ENCODE assay signal across 21 cellular contexts in genomic region chr1:10065760-10066159, GRCh38. TPM values are rescaled to one million over a fixed set of nuclear protein-coding genes. Genes with fewer than 3 reads are reported as not detected.
DNase-seq lines count a peak whose midpoint lies in the region; ATAC-seq and TF ChIP-seq lines count a peak whose summit lies in the region.
"Had no signal": no experiment of that assay in that cellular context is flagged by ENCODE, and none has a peak within 500 bp of the region (broad histone marks: within the 10 kb centered on the region; RNA-seq: fewer than 3 reads in every experiment).

No MANE protein-coding gene starts in this region.

- H3K27ac ChIP-seq in GM23248 (peak overlapping the region; percentile 95; the same call in 1 of the 2 replicates), RWPE1 (peak overlapping the region; percentile 85), epithelial cell of prostate (peak overlapping the region; percentile 68), sigmoid colon (peak overlapping the region; percentile 80 to 87 (median 80))

- ATAC-seq in HG03469 (IDR thresholded peaks at IDR 0.05; ENCODE audit: unreplicated experiment): no peak
- no peak for ATAC-seq in GM19463 (IDR thresholded peaks at IDR 0.05; ENCODE audit: unreplicated experiment)
- ATAC-seq: natural killer cell, T-cell had no signal

- H2AFZ ChIP-seq in GM23248: no peak overlapping the region
- H2AFZ ChIP-seq: hepatocyte had no signal

- H3F3A ChIP-seq in GM23248 (ENCODE audit: insufficient read depth): peaks cover 29% of the 10 kb centered on the region

- TF ChIP-seq CTCF in RWPE1 (conservative IDR thresholded peaks at IDR 0.05; ENCODE audit: low read depth) (no peak), sigmoid colon (IDR thresholded peaks at IDR 0.05) (no peak)

- POLR2A ChIA-PET in RWPE1 (lab: Yijun Ruan, JAX; ENCODE audit: low non-redundant PET): no interaction called here

- H3K4me3 ChIP-seq in GM23248: no peak overlapping the region
- H3K4me3 ChIP-seq in sigmoid colon: no peak overlapping the region
- H3K4me3 ChIP-seq: hepatocyte had no signal

- TF ChIP-seq EP300 in sigmoid colon (IDR thresholded peaks at IDR 0.05): no peak

- no peaks in the 10 kb centered on the region for H3K9me2 ChIP-seq in GM23248 (ENCODE audit: insufficient read depth)

- DNase-seq in GM23248 (no peak), RWPE1 (ENCODE audit: low spot score) (no peak), epithelial cell of prostate (ENCODE audit: low read depth, low spot score) (no peak), sigmoid colon (no peak), NCI-H2029 (lab: John Stamatoyannopoulos, UW) (no peak), NOMO-1 (lab: John Stamatoyannopoulos, UW; ENCODE audit: unreplicated experiment in 2 of 2) (no peak)
- DNase-seq: activated CD4-positive, alpha-beta T cell treated with anti-CD3 and anti-CD28 coated beads, Interleukin-2, amount 10 ng/mL, durations not matched to agents 24 days and 14 days; activated CD8-positive, alpha-beta memory T cell treated with anti-CD3 and anti-CD28 coated beads, Interleukin-2, amount 50 U/mL, for 4 hours; activated effector memory CD4-positive, alpha-beta T cell treated with anti-CD3 and anti-CD28 coated beads, Interleukin-2, amount 50 U/mL, for 16 hours; DMS79; effector CD4-positive, alpha-beta T cell; islet precursor cell; KG1; natural killer cell; NCI-H187 treated with DMSO at 0.1 percent for 48 hours; NCI-H446 treated with DMSO at 0.1 percent for 48 hours; stimulated activated CD8-positive, alpha-beta memory T cell treated with anti-CD3 and anti-CD28 coated beads, Interleukin-4, amount 100 ng/mL, for 48 hours; T-cell had no signal

- WGBS in GM23248 (ENCODE audit: low coverage in 1 of 2, low lambda C conversion rate in 2 of 2, missing lambda C conversion rate in 2 of 2), 2 experiments: 91 to 93% methylated on average over 3 of the region's 3 CpGs
- WGBS in sigmoid colon, 2 donors: 78 to 92% methylated on average over 3 of the region's 3 CpGs

- H3K4me2 ChIP-seq in GM23248 (ENCODE audit: unreplicated experiment): no peak overlapping the region

- no peak for TF ChIP-seq POLR2A in sigmoid colon (IDR thresholded peaks at IDR 0.05)

- intact Hi-C loops in sigmoid colon (cut with DNase I): loop anchor here (5.0 kb wide), 1 partner anchor 42 kb away; no protein-coding TSS in a partner anchor

- H3K4me1 ChIP-seq in GM23248 (ENCODE audit: insufficient read depth): peaks cover 31% of the 10 kb centered on the region
- peaks cover 0 to 69% (median 45%) of the 10 kb centered on the region in 4 donors for H3K4me1 ChIP-seq in sigmoid colon

- H4K20me1 ChIP-seq in GM23248 (ENCODE audit: insufficient read depth): no peaks in the 10 kb centered on the region

- H3K27me3 ChIP-seq in GM23248 (replicated peaks; ENCODE audit: insufficient read depth) (no peaks in the 10 kb centered on the region), sigmoid colon (no peaks in the 10 kb centered on the region)
- H3K27me3 ChIP-seq: hepatocyte had no signal

- H3K36me3 ChIP-seq in GM23248 (ENCODE audit: low read depth) (no peaks in the 10 kb centered on the region), sigmoid colon (no peaks in the 10 kb centered on the region)

- no peak overlapping the region for H3K9ac ChIP-seq in GM23248

- in situ Hi-C loops in GM23248 (cut with MboI): no loop called here

- no peaks in the 10 kb centered on the region for H3K9me3 ChIP-seq in GM23248 (ENCODE audit: low read depth)
- H3K9me3 ChIP-seq in sigmoid colon: no peaks in the 10 kb centered on the region

- H3K79me2 ChIP-seq in GM23248 (ENCODE audit: insufficient read depth): peaks cover 87% of the 10 kb centered on the region

- CTCF ChIA-PET in RWPE1 (lab: Yijun Ruan, JAX): no interaction called here

RNA-seq across cellular contexts. Expression of gene UBE4B, which starts 33.0 kb away (rescaled TPM):
- total RNA-seq in GM23248 (2014; rRNA removed; shearing (Covaris generic)): 27.6 and 29.3 TPM in 2 replicates
- polyA plus RNA-seq in GM23248 (2016; fragmentation: Nextera tagmentation; extraction: Ambion mirVana) (14.3 and 15.8 TPM in 2 replicates), sigmoid colon (10 to 100 TPM; 10.2 to 22.6 (median 12.7) TPM)
- 100 to 1,000 TPM in 1 of 4 donors, 10 to 100 TPM in 3; 47.8 to 124 (median 59.4) TPM for total RNA-seq in sigmoid colon
